ENCODE assay signal across 8 cellular contexts in the genomic region with DNA sequence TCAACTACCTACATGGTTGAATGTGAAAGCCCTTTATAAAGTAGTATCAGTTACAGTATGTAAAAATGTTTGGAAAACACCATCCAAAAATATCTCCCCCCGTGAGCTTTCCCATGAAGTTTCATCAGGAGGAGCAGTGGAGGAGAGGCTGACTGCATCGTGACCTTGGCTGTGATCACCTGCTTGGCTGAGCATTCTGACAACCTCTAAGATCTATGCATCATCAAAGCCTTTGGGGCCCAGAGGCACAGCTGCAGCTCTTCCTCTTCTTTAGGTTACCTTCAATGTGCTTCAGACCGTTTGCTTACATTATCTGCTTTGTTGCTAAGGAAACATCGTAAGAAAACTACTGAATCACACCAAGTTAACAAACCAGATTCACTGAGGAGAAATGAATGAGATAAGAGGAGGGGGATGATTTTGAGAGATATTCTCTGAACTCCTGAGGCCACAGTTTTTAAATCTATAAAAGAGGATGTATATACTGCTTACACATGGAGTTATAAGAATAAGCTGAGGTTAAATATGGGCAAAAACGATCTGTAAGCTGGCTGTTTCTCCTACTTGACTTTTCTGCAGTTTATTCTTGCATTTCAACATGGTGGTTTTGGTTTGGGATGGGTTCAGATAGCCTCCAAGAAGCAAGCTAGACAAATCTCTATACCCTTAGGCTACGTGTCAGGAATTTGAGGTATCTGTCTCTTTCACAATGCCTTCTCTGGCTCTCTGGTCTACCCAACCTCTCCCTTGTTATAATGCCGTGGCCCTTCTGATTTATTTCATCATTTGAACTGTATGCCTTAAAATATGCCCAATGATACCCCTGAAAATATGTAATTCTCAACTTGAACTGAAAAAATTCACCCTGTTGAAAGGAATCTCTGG. TPM values are rescaled to one million over a fixed set of nuclear protein-coding genes. Genes with fewer than 3 reads are reported as not detected.
DNase-seq lines count a peak whose midpoint lies in the region; ATAC-seq and TF ChIP-seq lines count a peak whose summit lies in the region.

No MANE protein-coding gene starts in this region.

- peak; percentile 25 for DNase-seq in T-helper 2 cell treated with Interferon-gamma antibody and Interleukin-4, amounts not matched to agents 5 μg/mL and 100 μg/mL, for 36 hours (ENCODE audit: low spot score)
- DNase-seq in fibroblast of lung (ENCODE audit: low read depth in 2 of 2) (peak; percentile 12 to 13), medulla oblongata (ENCODE audit: extremely low spot score) (no peak), SW 1271 (lab: John Stamatoyannopoulos, UW) (no peak), ovary (no peak), NCI-H2196 treated with DMSO at 0.1 percent for 48 hours (lab: John Stamatoyannopoulos, UW; ENCODE audit: unreplicated experiment) (no peak)

- H3K9me3 ChIP-seq in fibroblast of lung (ENCODE audit: control insufficient read depth, insufficient read depth, low read depth, low read length) (no peaks in the 10 kb centered on the region), ovary (no peaks in the 10 kb centered on the region)

- H3K36me3 ChIP-seq in fibroblast of lung (ENCODE audit: control insufficient read depth, insufficient read depth, low read length) (no peaks in the 10 kb centered on the region), ovary (no peaks in the 10 kb centered on the region)

- no peak overlapping the region for H3K9ac ChIP-seq in fibroblast of lung (ENCODE audit: insufficient read depth, low read length)

- 48 to 52% (median 51%) methylated on average over 7 of the region's 7 CpGs for WGBS in ovary, 3 donors

- intact Hi-C loops in ovary (cut with DNase I): no loop called here

- H3K4me2 ChIP-seq in fibroblast of lung (ENCODE audit: extremely low read depth, insufficient read depth, low read length): no peak overlapping the region

- TF ChIP-seq POLR2A in ovary (IDR thresholded peaks at IDR 0.05): no peak

- H3K27ac Mint-ChIP-seq in T-helper 2 cell treated with Interferon-gamma antibody and Interleukin-4, amounts not matched to agents 5 μg/mL and 100 μg/mL, for 36 hours: peak overlapping the region; percentile 72

- peak overlapping the region; percentile 24 for H3K4me3 Mint-ChIP-seq in T-helper 2 cell treated with Interferon-gamma antibody and Interleukin-4, amounts not matched to agents 5 μg/mL and 100 μg/mL, for 36 hours

- no peaks in the 10 kb centered on the region for H3K9me3 Mint-ChIP-seq in T-helper 2 cell treated with Interferon-gamma antibody and Interleukin-4, amounts not matched to agents 5 μg/mL and 100 μg/mL, for 36 hours

- TF ChIP-seq EP300 in ovary (IDR thresholded peaks at IDR 0.05): no peak

- peaks cover 73% of the 10 kb centered on the region for H3K4me1 Mint-ChIP-seq in T-helper 2 cell treated with Interferon-gamma antibody and Interleukin-4, amounts not matched to agents 5 μg/mL and 100 μg/mL, for 36 hours (ENCODE audit: low read depth)

- H3K27ac ChIP-seq in fibroblast of lung (ENCODE audit: insufficient read depth, low read length) (no peak overlapping the region), ovary (no peak overlapping the region)

- no peaks in the 10 kb centered on the region for H4K20me1 ChIP-seq in fibroblast of lung (ENCODE audit: control insufficient read depth, extremely low read depth, insufficient read depth, low read length)

- H3K79me2 ChIP-seq in fibroblast of lung (ENCODE audit: control insufficient read depth, insufficient read depth, low read length): no peaks in the 10 kb centered on the region

- no peaks in the 10 kb centered on the region for H3K4me1 ChIP-seq in fibroblast of lung (ENCODE audit: control insufficient read depth, extremely low read depth, insufficient read depth, low read length)
- no peaks in the 10 kb centered on the region for H3K4me1 ChIP-seq in ovary (ENCODE audit: insufficient read depth)

- no peaks in the 10 kb centered on the region for H3K27me3 Mint-ChIP-seq in T-helper 2 cell treated with Interferon-gamma antibody and Interleukin-4, amounts not matched to agents 5 μg/mL and 100 μg/mL, for 36 hours (ENCODE audit: low read depth)

- H3K36me3 Mint-ChIP-seq in T-helper 2 cell treated with Interferon-gamma antibody and Interleukin-4, amounts not matched to agents 5 μg/mL and 100 μg/mL, for 36 hours (ENCODE audit: low read depth): peaks cover 17% of the 10 kb centered on the region

- H2AFZ ChIP-seq in fibroblast of lung (ENCODE audit: low read length): no peak overlapping the region

- TF ChIP-seq CTCF in fibroblast of lung (conservative IDR thresholded peaks at IDR 0.05 in 1 of 2, IDR thresholded peaks at IDR 0.05 in 1 of 2; ENCODE audit: low read depth in 1 of 2, low read length in 2 of 2): no peak
- TF ChIP-seq CTCF in ovary (IDR thresholded peaks at IDR 0.05): no peak

- ATAC-seq in GM19043 (IDR thresholded peaks at IDR 0.05; ENCODE audit: low read depth, unreplicated experiment) (peak; percentile 53), HG03060 (IDR thresholded peaks at IDR 0.05; ENCODE audit: low read depth, unreplicated experiment) (peak; percentile 36)

- H3K27me3 ChIP-seq in fibroblast of lung (ENCODE audit: control insufficient read depth, insufficient read depth, low read length) (no peaks in the 10 kb centered on the region), ovary (no peaks in the 10 kb centered on the region)

- no peak overlapping the region for H3K4me3 ChIP-seq in fibroblast of lung (replicated peaks in 1 of 4; ENCODE audit: control extremely low read depth in 1 of 4, insufficient read depth in 1 of 4, low read depth in 3 of 4, low read length in 4 of 4)
- H3K4me3 ChIP-seq in ovary: no peak overlapping the region

RNA-seq across cellular contexts. Expression of gene GCSAM, which starts 4.0 kb away (rescaled TPM):
- total RNA-seq in fibroblast of lung: not detected in 2 replicates
- not detected in 2 replicates for polyA plus RNA-seq in fibroblast of lung
- 0.10 and 0.17 TPM in 2 replicates for polyA plus RNA-seq in fibroblast of lung (2012)
- not detected in 2 replicates for polyA minus RNA-seq in fibroblast of lung (ENCODE audit: low replicate concordance)
- under 1 TPM in 2 of 7 donors, not detected in 5; 0.11 to 0.23 TPM for total RNA-seq in ovary
- polyA plus RNA-seq in ovary: under 1 TPM; 0.13 to 0.83 TPM

RNA-seq across cellular contexts. Expression of gene C3orf52, which starts 42.9 kb away (rescaled TPM):
- total RNA-seq in fibroblast of lung (1.8 TPM in 2 replicates), ovary (1 to 10 TPM in 2 of 7 donors, under 1 TPM in 5; 0.28 to 5.5 (median 0.48) TPM)
- polyA plus RNA-seq in fibroblast of lung (1.5 and 3.7 TPM in 2 replicates), ovary (1 to 10 TPM in 1 of 2 donors, under 1 TPM in 1; 0.24 to 1.0 TPM)
- 0.65 and 2.3 TPM in 2 replicates for polyA plus RNA-seq in fibroblast of lung (2012)
- polyA minus RNA-seq in fibroblast of lung (ENCODE audit: low replicate concordance): 0.85 and 1.7 TPM in 2 replicates

Comparison
In these comparisons a context has a peak if more than half of its experiments do, and no peak if none do; other contexts are left out.
1. DNase-seq: peak in T-helper 2 cell treated with Interferon-gamma antibody and Interleukin-4, amounts not matched to agents 5 μg/mL and 100 μg/mL, for 36 hours (single experiment) and fibroblast of lung (2 of 2); none in medulla oblongata (single experiment), SW 1271 (0 of 2), ovary (0 of 5) and NCI-H2196 treated with DMSO at 0.1 percent for 48 hours (single experiment).